19 cellular contexts compared by ENCODE assay signal in the genomic region with DNA sequence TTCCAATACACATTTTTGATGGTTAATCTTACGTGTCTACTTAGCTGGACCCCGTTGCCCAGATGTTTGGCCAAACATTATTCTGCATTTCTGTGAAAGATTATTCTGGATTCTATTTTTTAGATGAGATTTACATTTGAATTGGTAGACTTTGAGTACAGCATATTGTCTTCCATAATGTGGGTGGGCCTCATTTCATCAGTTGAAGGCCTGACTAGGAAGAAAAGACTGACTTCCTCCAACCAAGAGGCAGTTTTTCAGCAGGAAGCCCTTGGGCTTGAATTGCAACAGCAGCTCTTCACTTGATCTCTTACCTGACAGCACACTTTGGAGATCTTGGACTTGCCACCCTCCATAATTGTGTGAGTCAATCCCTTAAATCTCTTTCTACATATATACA. TPM values are rescaled to one million over a fixed set of nuclear protein-coding genes. Genes with fewer than 3 reads are reported as not detected.
A peak's percentile ranks its signal among the peaks of the same experiment; 100 is the strongest.
DNase-seq lines count a peak whose midpoint lies in the region; ATAC-seq, FAIRE-seq and TF ChIP-seq lines count a peak whose summit lies in the region.
"Had no signal": no experiment of that assay in that cellular context is flagged by ENCODE, and none has a peak within 500 bp of the region (broad histone marks: within the 10 kb centered on the region; RNA-seq: fewer than 3 reads in every experiment).

No MANE protein-coding gene starts in this region.

- TF ChIP-seq POLR2A in K562 (conservative IDR thresholded peaks at IDR 0.05), result no peak

- H3K79me2 ChIP-seq in K562 (ENCODE audit: control insufficient read depth, insufficient read depth, low read length), result no peaks in the 10 kb centered on the region

- H3K9ac ChIP-seq in K562 (ENCODE audit: insufficient read depth in 1 of 2, low read depth in 2 of 2, low read length in 2 of 2), result no peak overlapping the region
- H3K9ac ChIP-seq: BLaER1 treated with 17β-estradiol and CSF1 and Interleukin-3, amounts not matched to agents 10 nM and 100 nM had no signal

- CTCF ChIA-PET in HEK293 (lab: Yijun Ruan, JAX), result no interaction called here
- CTCF ChIA-PET in K562 (lab: Yijun Ruan, JAX; ENCODE audit: low intra/inter-chr PET ratio), result no interaction called here

- no peaks in the 10 kb centered on the region for H4K20me1 ChIP-seq in K562 (replicated peaks; ENCODE audit: control insufficient read depth, insufficient read depth, low read length)
- H4K20me1 ChIP-seq: BLaER1 treated with 17β-estradiol and CSF1 and Interleukin-3, amounts not matched to agents 10 nM and 100 nM had no signal

- no peak for TF ChIP-seq RAD21 in K562 (CRISPR knock-in tag; conservative IDR thresholded peaks at IDR 0.05 in 1 of 2, IDR thresholded peaks at IDR 0.05 in 1 of 2)

- peak; percentile 46 to 49 for DNase-seq in AML-193 (lab: John Stamatoyannopoulos, UW)
- DNase-seq in K562 (ENCODE audit: extremely low read depth in 1 of 4, low spot score in 3 of 4), result no peak
- DNase-seq in activated T-cell treated with anti-CD3 and anti-CD28 coated beads, Interleukin-2, amount 50 U/mL, for 1 hour, result no peak
- no peak for DNase-seq in activated naive CD4-positive, alpha-beta T cell treated with anti-CD3 and anti-CD28 coated beads, Interleukin-2, amount 50 U/mL, for 16 hours
- DNase-seq: 8988T; ACHN; Caco-2; Calu3; CD4-positive, alpha-beta T cell; CD8-positive, alpha-beta T cell; GF-D8 had no signal

- FAIRE-seq in K562 (lab: Jason Lieb, UNC), result no peak
- FAIRE-seq: A204.1, D721Med, G401.6, GM12891, GM19239 had no signal

- intact Hi-C loops in K562 (cut with micrococcal nuclease), result no loop called here

- H3K4me3 ChIP-seq in HEK293 (ENCODE audit: low read depth, low read length) (no peak overlapping the region), K562 (no peak overlapping the region)
- H3K4me3 ChIP-seq: BLaER1 treated with 17β-estradiol and CSF1 and Interleukin-3, amounts not matched to agents 10 nM and 100 nM had no signal

- ATAC-seq in K562, result no peak
- ATAC-seq: CD8-positive, alpha-beta T cell had no signal

- H3K4me2 ChIP-seq in K562 (ENCODE audit: insufficient read depth, low read length), result no peak overlapping the region

- H3K9me1 ChIP-seq in K562 (ENCODE audit: control insufficient read depth, insufficient read depth, low read length), result no peaks in the 10 kb centered on the region

- H3K4me1 ChIP-seq in HEK293 (ENCODE audit: control insufficient read depth, insufficient read depth, low read length), result no peaks in the 10 kb centered on the region
- H3K4me1 ChIP-seq in K562 (replicated peaks in 1 of 2; ENCODE audit: control insufficient read depth in 2 of 2, insufficient read depth in 2 of 2, low read length in 2 of 2), result no peaks in the 10 kb centered on the region; a peak in 1 of 5 replicates
- H3K4me1 ChIP-seq: Caco-2 had no signal

- POLR2A ChIA-PET in HEK293 (lab: Yijun Ruan, JAX) (no interaction called here), K562 (lab: Yijun Ruan, JAX) (interaction anchor here (0.6 kb wide), 1 partner anchor 88 kb away, joined by 3 read pairs; no protein-coding TSS in a partner anchor)

- H3K27ac ChIP-seq in HEK293 (ENCODE audit: extremely low read depth, low read depth, low read length) (no peak overlapping the region), K562 (ENCODE audit: extremely low read depth, low read depth, low read length) (no peak overlapping the region)
- H3K27ac ChIP-seq: BLaER1 treated with 17β-estradiol and CSF1 and Interleukin-3, amounts not matched to agents 10 nM and 100 nM; C4-2B had no signal

- H3K27me3 ChIP-seq in K562 (ENCODE audit: control insufficient read depth in 2 of 2, insufficient read depth in 2 of 2, low read length in 2 of 2), result 0 out of 5 replicates have a peak, but pooled peaks cover 0 to 2% of the 10 kb centered on the region in 2 experiments
- H3K27me3 ChIP-seq: BLaER1 treated with 17β-estradiol and CSF1 and Interleukin-3, amounts not matched to agents 10 nM and 100 nM had no signal

- H3K9me3 ChIP-seq in HEK293 (ENCODE audit: control insufficient read depth, insufficient read depth, low read depth, low read length) (no peaks in the 10 kb centered on the region), K562 (replicated peaks; ENCODE audit: control insufficient read depth, insufficient read depth, low read depth, low read length) (no peaks in the 10 kb centered on the region)
- H3K9me3 ChIP-seq: Caco-2 had no signal

- TF ChIP-seq CTCF in HEK293 (tag by site-specific recombination; IDR thresholded peaks at IDR 0.05) (no peak), K562 (IDR thresholded peaks at IDR 0.05 in 2 of 3, conservative IDR thresholded peaks at IDR 0.05 in 1 of 3; ENCODE audit: insufficient read depth in 2 of 3, low read depth in 1 of 3, low read length in 3 of 3) (no peak)

- WGBS in K562 (ENCODE audit: insufficient coverage, low coverage, missing lambda C conversion rate), result 12% methylated on average over 2 of the region's 2 CpGs

- no peak for TF ChIP-seq EP300 in K562 (IDR thresholded peaks at IDR 0.05; ENCODE audit: low read length)

- no TSS peak for BruUV-seq in K562 (replicated peaks; lab: Mats Ljungman, UMichigan)

- no peak overlapping the region for H2AFZ ChIP-seq in K562 (ENCODE audit: low read depth, low read length)

- in situ Hi-C loops in K562 (cut with MboI), result no loop called here

- H3K36me3 ChIP-seq in HEK293 (ENCODE audit: control insufficient read depth in 2 of 2, insufficient read depth in 1 of 2, low read length in 2 of 2), result no peaks in the 10 kb centered on the region
- H3K36me3 ChIP-seq in K562 (ENCODE audit: control insufficient read depth, insufficient read depth, low read length), result no peaks in the 10 kb centered on the region

TF ChIP-seq in HEK293, 187 proteins besides CTCF, POLR2A, EP300 and RAD21:
- TF ChIP-seq ZNF10 (tag by site-specific recombination; IDR thresholded peaks at IDR 0.05), result peak; percentile 96
- TF ChIP-seq ZNF404 (tag by site-specific recombination; IDR thresholded peaks at IDR 0.05), result no peak

TF ChIP-seq in K562, 482 proteins besides CTCF, POLR2A, EP300 and RAD21 (continues in another document):
- TF ChIP-seq KAT8 (IDR thresholded peaks at IDR 0.05; ENCODE audit: low read depth) (no peak), RBM25 (IDR thresholded peaks at IDR 0.05; ENCODE audit: low read depth, low read length, severe bottlenecking) (peak; percentile 43), NFRKB (IDR thresholded peaks at IDR 0.05; ENCODE audit: low read depth) (no peak), ETS2 (tag; IDR thresholded peaks at IDR 0.05; ENCODE audit: borderline replicate concordance, poor library complexity, severe bottlenecking) (no peak), CBFA2T2 (conservative IDR thresholded peaks at IDR 0.05) (no peak), CBX8 (IDR thresholded peaks at IDR 0.05; ENCODE audit: borderline replicate concordance, extremely low read depth, low read depth, low read length, poor library complexity, severe bottlenecking) (no peak), ZNF134 (CRISPR knock-in tag; conservative IDR thresholded peaks at IDR 0.05) (peak; percentile 98), TAF9B (IDR thresholded peaks at IDR 0.05; ENCODE audit: partially characterized antibody) (no peak), TCF3 (CRISPR knock-in tag; IDR thresholded peaks at IDR 0.05) (no peak), ZFPM2 (CRISPR knock-in tag; IDR thresholded peaks at IDR 0.05) (no peak)
- TF ChIP-seq, protein P1, sequence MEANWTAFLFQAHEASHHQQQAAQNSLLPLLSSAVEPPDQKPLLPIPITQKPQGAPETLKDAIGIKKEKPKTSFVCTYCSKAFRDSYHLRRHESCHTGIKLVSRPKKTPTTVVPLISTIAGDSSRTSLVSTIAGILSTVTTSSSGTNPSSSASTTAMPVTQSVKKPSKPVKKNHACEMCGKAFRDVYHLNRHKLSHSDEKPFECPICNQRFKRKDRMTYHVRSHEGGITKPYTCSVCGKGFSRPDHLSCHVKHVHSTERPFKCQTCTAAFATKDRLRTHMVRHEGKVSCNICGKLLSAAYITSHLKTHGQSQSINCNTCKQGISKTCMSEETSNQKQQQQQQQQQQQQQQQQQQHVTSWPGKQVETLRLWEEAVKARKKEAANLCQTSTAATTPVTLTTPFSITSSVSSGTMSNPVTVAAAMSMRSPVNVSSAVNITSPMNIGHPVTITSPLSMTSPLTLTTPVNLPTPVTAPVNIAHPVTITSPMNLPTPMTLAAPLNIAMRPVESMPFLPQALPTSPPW (CRISPR knock-in tag; IDR thresholded peaks at IDR 0.05), result no peak
- TF ChIP-seq, protein P2, sequence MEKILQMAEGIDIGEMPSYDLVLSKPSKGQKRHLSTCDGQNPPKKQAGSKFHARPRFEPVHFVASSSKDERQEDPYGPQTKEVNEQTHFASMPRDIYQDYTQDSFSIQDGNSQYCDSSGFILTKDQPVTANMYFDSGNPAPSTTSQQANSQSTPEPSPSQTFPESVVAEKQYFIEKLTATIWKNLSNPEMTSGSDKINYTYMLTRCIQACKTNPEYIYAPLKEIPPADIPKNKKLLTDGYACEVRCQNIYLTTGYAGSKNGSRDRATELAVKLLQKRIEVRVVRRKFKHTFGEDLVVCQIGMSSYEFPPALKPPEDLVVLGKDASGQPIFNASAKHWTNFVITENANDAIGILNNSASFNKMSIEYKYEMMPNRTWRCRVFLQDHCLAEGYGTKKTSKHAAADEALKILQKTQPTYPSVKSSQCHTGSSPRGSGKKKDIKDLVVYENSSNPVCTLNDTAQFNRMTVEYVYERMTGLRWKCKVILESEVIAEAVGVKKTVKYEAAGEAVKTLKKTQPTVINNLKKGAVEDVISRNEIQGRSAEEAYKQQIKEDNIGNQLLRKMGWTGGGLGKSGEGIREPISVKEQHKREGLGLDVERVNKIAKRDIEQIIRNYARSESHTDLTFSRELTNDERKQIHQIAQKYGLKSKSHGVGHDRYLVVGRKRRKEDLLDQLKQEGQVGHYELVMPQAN (IDR thresholded peaks at IDR 0.05; ENCODE audit: borderline replicate concordance), result no peak

RNA-seq across cellular contexts. Expression of gene FDX1, which starts 58.7 kb away (rescaled TPM):
- total RNA-seq in K562 (2011; cell fraction: chromatin; rRNA removed; ENCODE audit: low replicate concordance), result 1.3 and 3.3 TPM in 2 replicates
- total RNA-seq in K562 (2011; cell fraction: nucleolus; rRNA removed), result 1.4 and 1.5 TPM in 2 replicates
- total RNA-seq in K562 (2011; cell fraction: nucleoplasm; rRNA removed), result 2.3 and 6.9 TPM in 2 replicates
- total RNA-seq in K562 (2014; rRNA removed) (9.7 and 11.4 TPM in 2 replicates), K562 (2014; rRNA removed; fragmentation: Illumina TruSeq; extraction: Trizol) (13.2 and 14.5 TPM in 2 replicates), K562 (2015; rRNA removed; fragmentation: Illumina TruSeq; extraction: Trizol) (9.8 and 11.8 TPM in 2 replicates), K562 (2021) (12.9 and 14.3 TPM in 2 replicates)
- polyA plus RNA-seq in K562 (2011; rRNA removed) (7.9 and 13.0 TPM in 2 replicates), K562 (2014; fragmentation: Illumina TruSeq; extraction: Trizol) (7.3 and 7.5 TPM in 2 replicates), K562 (2014; fragmentation: Nextera tagmentation; extraction: Ambion mirVana) (1 to 10 TPM; 6.4 to 6.9 TPM), K562 (2014; rRNA removed) (9.7 and 10.7 TPM in 2 replicates)
- 4.6 and 4.9 TPM in 2 replicates for polyA plus RNA-seq in K562 (2011; cell fraction: cytosol; rRNA removed)
- polyA plus RNA-seq in K562 (2011; cell fraction: nucleus; rRNA removed), result 1.7 and 2.3 TPM in 2 replicates
- 8.3 and 13.6 TPM in 2 replicates for polyA plus RNA-seq in K562 (2012)
- 6.6 and 7.9 TPM in 2 replicates for polyA minus RNA-seq in K562 (2011; rRNA and poly(A)+ RNA removed)
- polyA minus RNA-seq in K562 (2011; cell fraction: cytosol; rRNA and poly(A)+ RNA removed), result 3.6 and 4.0 TPM in 2 replicates
- 1.6 and 2.0 TPM in 2 replicates for polyA minus RNA-seq in K562 (2011; cell fraction: nucleus; rRNA and poly(A)+ RNA removed)

Comparison
In these comparisons a context has a peak if more than half of its experiments do, and no peak if none do; other contexts are left out.
1. DNase-seq: peak in AML-193 (2 of 2); none in K562 (0 of 4), activated T-cell treated with anti-CD3 and anti-CD28 coated beads, Interleukin-2, amount 50 U/mL, for 1 hour (single experiment) and activated naive CD4-positive, alpha-beta T cell treated with anti-CD3 and anti-CD28 coated beads, Interleukin-2, amount 50 U/mL, for 16 hours (single experiment).